8 cellular contexts compared by ENCODE assay signal in genomic region chr12:46372131-46372851, GRCh38. TPM values are rescaled to one million over a fixed set of nuclear protein-coding genes. Genes with fewer than 3 reads are reported as not detected.
DNase-seq lines count a peak whose midpoint lies in the region; ATAC-seq and TF ChIP-seq lines count a peak whose summit lies in the region.

TSS of gene SLC38A2 (minus strand) at chr12:46372773. CDS start at chr12:46371293, 1,480 bp downstream.

- H3K4me1 ChIP-seq in body of pancreas (peaks cover 37% of the 10 kb centered on the region), iPS DF 6.9 (ENCODE audit: control insufficient read depth, insufficient read depth, low read length) (peaks cover 3% of the 10 kb centered on the region; the same call in 1 of the 2 replicates), gastrocnemius medialis (peaks cover 41 to 47% of the 10 kb centered on the region in 2 donors)

- peak; percentile 82 for ATAC-seq in HG02884 (IDR thresholded peaks at IDR 0.05; ENCODE audit: unreplicated experiment)
- ATAC-seq in body of pancreas = peak; percentile 91
- ATAC-seq in gastrocnemius medialis = peak; percentile 69 to 71

- 0 to 1% methylated on average over 37 to 74 of the region's 77 CpGs for WGBS in body of pancreas, 2 donors
- no CpG with 5 or more reads among the region's 77 CpGs for WGBS in iPS DF 6.9 (ENCODE audit: insufficient coverage, insufficient read length)

- H3K36me3 ChIP-seq in body of pancreas (replicated peaks in 1 of 2; ENCODE audit: insufficient read depth in 1 of 2, low read depth in 2 of 2) (peaks cover 0 to 6% of the 10 kb centered on the region in 2 donors), iPS DF 6.9 (ENCODE audit: control insufficient read depth, insufficient read depth, low read length) (peaks cover 22% of the 10 kb centered on the region; the same call in 1 of the 2 replicates), gastrocnemius medialis (peaks cover 2 to 43% of the 10 kb centered on the region in 2 donors)

- in situ Hi-C loops in gastrocnemius medialis (cut with MboI; ENCODE audit: low sequenced_read_pairs in 4 of 4) = loop anchor here in 2 of 4 donors (25.0 kb wide), 2 partner anchors 290 to 385 kb away; partner anchors contain the start of gene SCAF11 (in 1 of the 2)

- peak within 1 kb of the TSS; percentile 96 to 100 (median 97) for H3K27ac ChIP-seq in body of pancreas
- no peak within 1 kb of the TSS for H3K27ac ChIP-seq in iPS DF 6.9 (ENCODE audit: low read length)
- H3K27ac ChIP-seq in gastrocnemius medialis = peak within 1 kb of the TSS; percentile 93 to 97 (median 95)

- H3K9me3 ChIP-seq in body of pancreas (no peaks in the 10 kb centered on the region), iPS DF 6.9 (ENCODE audit: control insufficient read depth, insufficient read depth, low read length) (no peaks in the 10 kb centered on the region), gastrocnemius medialis (no peaks in the 10 kb centered on the region)

- DNase-seq in NCI-H1694 treated with DMSO at 0.1 percent for 48 hours (lab: John Stamatoyannopoulos, UW) = peak; percentile 58
- DNase-seq in NCI-H1694 (lab: John Stamatoyannopoulos, UW) = no peak
- peak; percentile 99 to 100 for DNase-seq in NCI-H1930 (lab: John Stamatoyannopoulos, UW)
- DNase-seq in UCSD-AML1 (lab: John Stamatoyannopoulos, UW; ENCODE audit: unreplicated experiment) = peak; percentile 96
- peak; percentile 98 to 99 (median 98) for DNase-seq in body of pancreas
- no peak for DNase-seq in iPS DF 6.9 (ENCODE audit: low read depth, low spot score)
- peak; percentile 97 to 98 for DNase-seq in gastrocnemius medialis

- no peaks in the 10 kb centered on the region for H3K27me3 ChIP-seq in body of pancreas
- no peaks in the 10 kb centered on the region for H3K27me3 ChIP-seq in iPS DF 6.9 (ENCODE audit: control insufficient read depth, insufficient read depth, low read length)
- no peaks in the 10 kb centered on the region for H3K27me3 ChIP-seq in gastrocnemius medialis

- peak in 2 of 7 experiments; percentile 2 to 4 for TF ChIP-seq CTCF in body of pancreas (IDR thresholded peaks at IDR 0.05)
- peak in 1 of 5 experiments; percentile 9 for TF ChIP-seq CTCF in gastrocnemius medialis (IDR thresholded peaks at IDR 0.05 in 4 of 5, conservative IDR thresholded peaks at IDR 0.05 in 1 of 5)

- peak; percentile 100 for TF ChIP-seq POLR2A in body of pancreas (IDR thresholded peaks at IDR 0.05)
- peak; percentile 100 for TF ChIP-seq POLR2A in gastrocnemius medialis (IDR thresholded peaks at IDR 0.05)

- intact Hi-C loops in body of pancreas (cut with DNase I) = no loop called here
- intact Hi-C loops in gastrocnemius medialis (cut with DNase I; ENCODE audit: low total_unique reads) = loop anchor here (1.0 to 5.0 kb wide), 6 partner anchors 11 to 590 kb away; partner anchors contain the start of genes SCAF11 and SLC38A1

- H3K4me3 ChIP-seq in body of pancreas (peak within 1 kb of the TSS; percentile 85 to 93), iPS DF 6.9 (ENCODE audit: low read length) (peak within 1 kb of the TSS; percentile 78), gastrocnemius medialis (peak within 1 kb of the TSS; percentile 68 to 87 (median 80))

RNA-seq across cellular contexts. Expression of gene SLC38A2, which starts in this region (rescaled TPM):
- 100 to 1,000 TPM; 184 to 203 TPM for total RNA-seq in body of pancreas
- total RNA-seq in gastrocnemius medialis = 100 to 1,000 TPM; 260 to 853 (median 400) TPM

Comparison
In these comparisons a context has a peak if more than half of its experiments do, and no peak if none do; other contexts are left out.
1. DNase-seq: peak in NCI-H1694 treated with DMSO at 0.1 percent for 48 hours (single experiment), NCI-H1930 (2 of 2), UCSD-AML1 (single experiment), body of pancreas (4 of 4) and gastrocnemius medialis (2 of 2); none in NCI-H1694 (single experiment) and iPS DF 6.9 (single experiment).
2. Peak in every context shown above with its lines, with median percentiles within 50 percentile points of each other: ATAC-seq and H3K4me3 ChIP-seq.